In the genomic region with DNA sequence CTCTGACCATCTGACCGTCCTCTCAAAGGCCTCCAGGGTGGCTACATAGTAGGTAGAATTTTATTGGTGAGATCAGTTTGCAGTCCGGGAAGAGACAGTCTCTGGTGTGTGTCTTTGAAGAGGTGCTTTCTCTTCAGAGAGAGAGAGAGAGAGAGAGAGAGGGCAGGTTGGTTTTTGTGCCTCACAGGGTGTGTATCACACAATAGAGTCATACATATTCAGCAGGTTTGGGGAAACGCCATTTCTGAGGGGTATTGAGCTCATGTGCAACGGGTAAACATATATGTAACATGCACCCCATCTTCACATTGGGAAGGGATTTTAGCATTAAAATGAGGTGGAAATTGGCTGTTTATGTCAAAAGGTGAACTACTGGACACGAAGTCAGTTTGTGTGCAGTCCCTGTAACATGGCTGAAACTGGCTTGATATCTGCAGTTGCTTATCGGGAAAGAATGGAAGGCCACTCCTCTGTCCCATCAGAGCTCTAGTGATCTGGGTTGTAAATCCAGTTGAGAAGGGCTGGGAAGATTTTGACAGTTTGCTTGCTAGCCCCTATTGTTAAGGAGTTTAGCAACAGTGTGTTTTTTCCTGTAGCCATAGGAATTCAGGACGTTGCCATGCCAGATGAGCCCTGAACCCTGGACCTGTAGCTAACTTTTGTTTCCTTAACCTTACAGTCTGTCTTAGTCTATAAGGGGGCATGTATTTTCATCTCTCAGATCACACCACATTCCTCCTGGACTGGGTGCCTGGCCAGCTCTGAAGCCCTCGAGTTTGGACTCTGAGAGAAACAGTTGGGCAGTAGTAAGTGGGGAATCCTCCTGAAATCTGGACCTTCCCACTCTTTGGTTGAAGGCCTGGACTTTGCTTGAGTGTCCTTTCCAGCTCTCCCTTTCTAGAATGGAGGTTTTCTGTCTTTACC, we compare ENCODE assay signal across 8 cellular contexts.
DNase-seq lines count a peak whose midpoint lies in the region; ATAC-seq and TF ChIP-seq lines count a peak whose summit lies in the region.
"Not testable (repeated sequence)": the region's sequence is repeated elsewhere in the genome, so short reads cannot be mapped to it uniquely, and the experiment has no call there.

No MANE protein-coding gene starts in this region.

- H3K4me3 ChIP-seq in naive thymus-derived CD4-positive, alpha-beta T cell (ENCODE audit: low read length): not testable (repeated sequence)

- CTCF ChIA-PET in CD4-positive, alpha-beta T cell (lab: Charles Lee); naive thymus-derived CD4-positive, alpha-beta T cell (lab: Charles Lee): not testable (repeated sequence)

- not testable (repeated sequence) for H3K27me3 Mint-ChIP-seq in CD4-positive, alpha-beta T cell; activated CD4-positive, alpha-beta T cell treated with anti-CD3 and anti-CD28 coated beads, Interleukin-2, amount 10 ng/mL, durations not matched to agents 24 days and 14 days; activated T-helper 1 cell treated with anti-CD3 and anti-CD28 coated beads, Interleukin-12 subunit alpha, Interleukin-12 subunit beta, Interleukin-2, Interleukin-4 antibody, amounts not matched to agents 30 ng/mL and 10 ng/mL and 1 ng/mL, durations not matched to agents 14 hours and 24 hours and 36 hours (ENCODE audit: insufficient read depth); activated naive CD8-positive, alpha-beta T cell treated with anti-CD3 and anti-CD28 coated beads, Interleukin-2, amount 10 ng/mL, durations not matched to agents 7 days and 5 days; effector memory CD8-positive, alpha-beta T cell; naive thymus-derived CD4-positive, alpha-beta T cell

- H3K36me3 ChIP-seq in KOPT-K1 (ENCODE audit: insufficient read depth, low read length); naive thymus-derived CD4-positive, alpha-beta T cell (ENCODE audit: control insufficient read depth in 2 of 3, insufficient read depth in 3 of 3, low read length in 3 of 3): not testable (repeated sequence)

- POLR2A ChIA-PET in CD4-positive, alpha-beta T cell (lab: Charles Lee); naive thymus-derived CD4-positive, alpha-beta T cell (lab: Charles Lee): not testable (repeated sequence)
- POLR2A ChIA-PET in activated naive CD8-positive, alpha-beta T cell treated with anti-CD3 and anti-CD28 coated beads, Interleukin-2, amount 10 ng/mL, durations not matched to agents 7 days and 5 days (lab: Charles Lee): interaction anchor here (0.9 to 2.2 kb wide), 2 partner anchors 13 to 24 kb away, joined by 4 to 15 read pairs; no protein-coding TSS in a partner anchor

- H3K36me3 Mint-ChIP-seq in CD4-positive, alpha-beta T cell (ENCODE audit: low read depth); activated CD4-positive, alpha-beta T cell treated with anti-CD3 and anti-CD28 coated beads, Interleukin-2, amount 10 ng/mL, durations not matched to agents 24 days and 14 days (ENCODE audit: low read depth); activated T-helper 1 cell treated with anti-CD3 and anti-CD28 coated beads, Interleukin-12 subunit alpha, Interleukin-12 subunit beta, Interleukin-2, Interleukin-4 antibody, amounts not matched to agents 30 ng/mL and 10 ng/mL and 1 ng/mL, durations not matched to agents 14 hours and 24 hours and 36 hours (ENCODE audit: low read depth); activated naive CD8-positive, alpha-beta T cell treated with anti-CD3 and anti-CD28 coated beads, Interleukin-2, amount 10 ng/mL, durations not matched to agents 7 days and 5 days; effector memory CD8-positive, alpha-beta T cell (ENCODE audit: insufficient read depth); naive thymus-derived CD4-positive, alpha-beta T cell; stimulated activated effector memory CD8-positive, alpha-beta T cell treated with anti-CD3 and anti-CD28 coated beads, Interleukin-12 subunit alpha, Interleukin-12 subunit beta, amount 100 ng/mL, for 72 hours: not testable (repeated sequence)

- H3K4me3 Mint-ChIP-seq in CD4-positive, alpha-beta T cell: peak overlapping the region; percentile 36
- peak overlapping the region; percentile 56 for H3K4me3 Mint-ChIP-seq in activated CD4-positive, alpha-beta T cell treated with anti-CD3 and anti-CD28 coated beads, Interleukin-2, amount 10 ng/mL, durations not matched to agents 24 days and 14 days
- peak overlapping the region; percentile 26 for H3K4me3 Mint-ChIP-seq in activated T-helper 1 cell treated with anti-CD3 and anti-CD28 coated beads, Interleukin-12 subunit alpha, Interleukin-12 subunit beta, Interleukin-2, Interleukin-4 antibody, amounts not matched to agents 30 ng/mL and 10 ng/mL and 1 ng/mL, durations not matched to agents 14 hours and 24 hours and 36 hours
- H3K4me3 Mint-ChIP-seq in activated naive CD8-positive, alpha-beta T cell treated with anti-CD3 and anti-CD28 coated beads, Interleukin-2, amount 10 ng/mL, durations not matched to agents 7 days and 5 days: peak overlapping the region; percentile 67
- peak overlapping the region; percentile 30 to 58 for H3K4me3 Mint-ChIP-seq in effector memory CD8-positive, alpha-beta T cell
- peak overlapping the region; percentile 1 to 69 (median 53) for H3K4me3 Mint-ChIP-seq in naive thymus-derived CD4-positive, alpha-beta T cell
- peak overlapping the region; percentile 38 for H3K4me3 Mint-ChIP-seq in stimulated activated effector memory CD8-positive, alpha-beta T cell treated with anti-CD3 and anti-CD28 coated beads, Interleukin-12 subunit alpha, Interleukin-12 subunit beta, amount 100 ng/mL, for 72 hours

- not testable (repeated sequence) for H3K27ac ChIP-seq in CD4-positive, alpha-beta T cell (ENCODE audit: low read depth, low read length)
- peak overlapping the region; percentile 46 for H3K27ac ChIP-seq in KOPT-K1 (ENCODE audit: low read depth, low read length, poor library complexity, severe bottlenecking)
- H3K27ac ChIP-seq in naive thymus-derived CD4-positive, alpha-beta T cell (ENCODE audit: low read depth, low read length): peak overlapping the region; percentile 51

- DNase-seq in CD4-positive, alpha-beta T cell; activated T-helper 1 cell treated with anti-CD3 and anti-CD28 coated beads, Interleukin-12 subunit alpha, Interleukin-12 subunit beta, Interleukin-2, Interleukin-4 antibody, amounts not matched to agents 30 ng/mL and 10 ng/mL and 1 ng/mL, durations not matched to agents 14 hours and 24 hours and 36 hours (ENCODE audit: low spot score); activated naive CD8-positive, alpha-beta T cell treated with anti-CD3 and anti-CD28 coated beads, Interleukin-2, amount 10 ng/mL, durations not matched to agents 7 days and 5 days; effector memory CD8-positive, alpha-beta T cell; naive thymus-derived CD4-positive, alpha-beta T cell: not testable (repeated sequence)
- peak; percentile 67 for DNase-seq in activated CD4-positive, alpha-beta T cell treated with anti-CD3 and anti-CD28 coated beads, Interleukin-2, amount 10 ng/mL, durations not matched to agents 24 days and 14 days
- DNase-seq in stimulated activated effector memory CD8-positive, alpha-beta T cell treated with anti-CD3 and anti-CD28 coated beads, Interleukin-12 subunit alpha, Interleukin-12 subunit beta, amount 100 ng/mL, for 72 hours (ENCODE audit: low spot score in 2 of 2): peak in 1 of 2 donors; percentile 51

- intact Hi-C loops in CD4-positive, alpha-beta T cell (cut with DNase I, micrococcal nuclease); activated CD4-positive, alpha-beta T cell treated with anti-CD3 and anti-CD28 coated beads, Interleukin-2, amount 10 ng/mL, durations not matched to agents 24 days and 14 days (cut with micrococcal nuclease); activated T-helper 1 cell treated with anti-CD3 and anti-CD28 coated beads, Interleukin-12 subunit alpha, Interleukin-12 subunit beta, Interleukin-2, Interleukin-4 antibody, amounts not matched to agents 30 ng/mL and 10 ng/mL and 1 ng/mL, durations not matched to agents 14 hours and 24 hours and 36 hours (cut with micrococcal nuclease); naive thymus-derived CD4-positive, alpha-beta T cell (cut with micrococcal nuclease): not testable (repeated sequence)

- H3K27ac Mint-ChIP-seq in CD4-positive, alpha-beta T cell: peak overlapping the region; percentile 84
- H3K27ac Mint-ChIP-seq in activated CD4-positive, alpha-beta T cell treated with anti-CD3 and anti-CD28 coated beads, Interleukin-2, amount 10 ng/mL, durations not matched to agents 24 days and 14 days: peak overlapping the region; percentile 91
- peak overlapping the region; percentile 84 for H3K27ac Mint-ChIP-seq in activated T-helper 1 cell treated with anti-CD3 and anti-CD28 coated beads, Interleukin-12 subunit alpha, Interleukin-12 subunit beta, Interleukin-2, Interleukin-4 antibody, amounts not matched to agents 30 ng/mL and 10 ng/mL and 1 ng/mL, durations not matched to agents 14 hours and 24 hours and 36 hours
- H3K27ac Mint-ChIP-seq in activated naive CD8-positive, alpha-beta T cell treated with anti-CD3 and anti-CD28 coated beads, Interleukin-2, amount 10 ng/mL, durations not matched to agents 7 days and 5 days: peak overlapping the region; percentile 90
- H3K27ac Mint-ChIP-seq in effector memory CD8-positive, alpha-beta T cell: peak overlapping the region; percentile 50 to 78
- peak overlapping the region; percentile 81 to 97 (median 91) for H3K27ac Mint-ChIP-seq in naive thymus-derived CD4-positive, alpha-beta T cell
- peak overlapping the region; percentile 87 for H3K27ac Mint-ChIP-seq in stimulated activated effector memory CD8-positive, alpha-beta T cell treated with anti-CD3 and anti-CD28 coated beads, Interleukin-12 subunit alpha, Interleukin-12 subunit beta, amount 100 ng/mL, for 72 hours

- H3K27me3 ChIP-seq in CD4-positive, alpha-beta T cell (ENCODE audit: control insufficient read depth, insufficient read depth, low read length); naive thymus-derived CD4-positive, alpha-beta T cell (ENCODE audit: control insufficient read depth in 2 of 2, insufficient read depth in 2 of 2, low read length in 2 of 2): not testable (repeated sequence)

- H3K4me1 ChIP-seq in naive thymus-derived CD4-positive, alpha-beta T cell (ENCODE audit: control insufficient read depth in 2 of 2, insufficient read depth in 2 of 2, low read length in 2 of 2): peaks cover 16 to 22% of the 10 kb centered on the region in 2 donors

- not testable (repeated sequence) for H3K9me3 Mint-ChIP-seq in CD4-positive, alpha-beta T cell; activated CD4-positive, alpha-beta T cell treated with anti-CD3 and anti-CD28 coated beads, Interleukin-2, amount 10 ng/mL, durations not matched to agents 24 days and 14 days; activated T-helper 1 cell treated with anti-CD3 and anti-CD28 coated beads, Interleukin-12 subunit alpha, Interleukin-12 subunit beta, Interleukin-2, Interleukin-4 antibody, amounts not matched to agents 30 ng/mL and 10 ng/mL and 1 ng/mL, durations not matched to agents 14 hours and 24 hours and 36 hours; activated naive CD8-positive, alpha-beta T cell treated with anti-CD3 and anti-CD28 coated beads, Interleukin-2, amount 10 ng/mL, durations not matched to agents 7 days and 5 days; effector memory CD8-positive, alpha-beta T cell; naive thymus-derived CD4-positive, alpha-beta T cell; stimulated activated effector memory CD8-positive, alpha-beta T cell treated with anti-CD3 and anti-CD28 coated beads, Interleukin-12 subunit alpha, Interleukin-12 subunit beta, amount 100 ng/mL, for 72 hours

- not testable (repeated sequence) for H3K9me3 ChIP-seq in CD4-positive, alpha-beta T cell (ENCODE audit: control insufficient read depth, low read length); KOPT-K1 (ENCODE audit: insufficient read depth, low read length, poor library complexity, severe bottlenecking); naive thymus-derived CD4-positive, alpha-beta T cell (ENCODE audit: control insufficient read depth in 2 of 3, low read length in 3 of 3)

- ATAC-seq in CD4-positive, alpha-beta T cell (ENCODE audit: poor library complexity); effector memory CD8-positive, alpha-beta T cell (replicated peaks); naive thymus-derived CD4-positive, alpha-beta T cell; stimulated activated effector memory CD8-positive, alpha-beta T cell treated with anti-CD3 and anti-CD28 coated beads, Interleukin-12 subunit alpha, Interleukin-12 subunit beta, amount 100 ng/mL, for 72 hours: not testable (repeated sequence)
- ATAC-seq in activated naive CD8-positive, alpha-beta T cell treated with anti-CD3 and anti-CD28 coated beads, Interleukin-2, amount 10 ng/mL, durations not matched to agents 7 days and 5 days (ENCODE audit: low read depth): peak; percentile 29

- peaks cover 30% of the 10 kb centered on the region for H3K4me1 Mint-ChIP-seq in CD4-positive, alpha-beta T cell (ENCODE audit: low read depth)
- peaks cover 22% of the 10 kb centered on the region for H3K4me1 Mint-ChIP-seq in activated CD4-positive, alpha-beta T cell treated with anti-CD3 and anti-CD28 coated beads, Interleukin-2, amount 10 ng/mL, durations not matched to agents 24 days and 14 days
- peaks cover 25% of the 10 kb centered on the region for H3K4me1 Mint-ChIP-seq in activated T-helper 1 cell treated with anti-CD3 and anti-CD28 coated beads, Interleukin-12 subunit alpha, Interleukin-12 subunit beta, Interleukin-2, Interleukin-4 antibody, amounts not matched to agents 30 ng/mL and 10 ng/mL and 1 ng/mL, durations not matched to agents 14 hours and 24 hours and 36 hours (ENCODE audit: low read depth)
- peaks cover 24% of the 10 kb centered on the region for H3K4me1 Mint-ChIP-seq in activated naive CD8-positive, alpha-beta T cell treated with anti-CD3 and anti-CD28 coated beads, Interleukin-2, amount 10 ng/mL, durations not matched to agents 7 days and 5 days
- H3K4me1 Mint-ChIP-seq in effector memory CD8-positive, alpha-beta T cell (ENCODE audit: low read depth in 2 of 2): peaks cover 19 to 20% of the 10 kb centered on the region in 2 donors
- H3K4me1 Mint-ChIP-seq in naive thymus-derived CD4-positive, alpha-beta T cell: peaks cover 17 to 36% (median 28%) of the 10 kb centered on the region in 7 donors
- peaks cover 23% of the 10 kb centered on the region for H3K4me1 Mint-ChIP-seq in stimulated activated effector memory CD8-positive, alpha-beta T cell treated with anti-CD3 and anti-CD28 coated beads, Interleukin-12 subunit alpha, Interleukin-12 subunit beta, amount 100 ng/mL, for 72 hours

- TF ChIP-seq CTCF in CD4-positive, alpha-beta T cell (IDR thresholded peaks at IDR 0.05): not testable (repeated sequence)
